ENCODE assay signal across 1 cellular context in the genomic region with DNA sequence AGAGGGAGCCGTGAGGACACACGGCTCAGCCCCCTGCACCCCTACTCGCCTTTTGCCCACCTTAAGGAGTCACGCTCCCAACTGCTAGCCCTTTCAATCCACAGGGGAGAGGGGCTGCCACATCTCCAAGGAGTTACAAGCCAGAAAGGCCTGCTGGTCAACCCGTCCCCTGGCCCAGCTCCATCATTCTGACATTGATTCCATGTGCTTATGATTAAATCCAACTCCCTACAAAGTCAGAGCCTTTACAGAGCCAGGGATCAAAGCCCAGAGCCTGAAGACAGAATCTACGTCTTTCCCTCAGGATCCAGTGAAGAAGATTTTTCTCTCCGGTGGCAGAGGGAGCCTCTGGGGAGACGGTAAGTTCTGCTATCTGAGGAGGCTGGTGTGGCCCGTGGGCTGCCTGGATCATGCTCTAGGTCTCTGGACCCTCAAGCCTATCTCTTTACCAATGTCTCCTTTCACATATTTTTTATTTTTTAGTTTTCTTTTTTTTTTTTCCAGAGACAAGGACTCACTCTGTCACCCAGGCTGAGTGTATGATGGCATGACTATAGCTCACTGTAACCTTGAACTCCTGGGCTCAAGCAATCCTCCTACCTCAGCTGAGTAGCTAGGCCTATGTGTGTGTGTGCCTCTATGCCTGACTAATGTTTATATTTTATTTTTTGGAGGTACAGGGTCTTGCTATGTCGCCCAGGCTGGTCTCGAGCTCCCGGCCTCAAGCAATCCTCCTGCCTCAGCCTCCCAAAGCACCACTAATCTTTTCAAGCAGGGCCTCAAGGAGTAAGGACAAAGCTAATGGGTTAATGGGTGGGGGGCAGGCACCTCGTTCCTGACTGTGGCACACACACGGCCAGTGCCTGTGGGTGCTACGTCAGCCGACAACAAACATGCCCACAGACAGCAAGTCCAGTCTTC.
TF ChIP-seq lines count a peak whose summit lies in the region.

No MANE protein-coding gene starts in this region.

TF ChIP-seq in GM12878, 131 proteins besides CTCF, POLR2A, EP300 and RAD21:
- TF ChIP-seq ZNF384 (IDR thresholded peaks at IDR 0.05; ENCODE audit: borderline replicate concordance, low read depth, low read length) (no peak), SKIL (IDR thresholded peaks at IDR 0.05; ENCODE audit: low read depth, poor library complexity, severe bottlenecking) (no peak), ATF7 (IDR thresholded peaks at IDR 0.05; ENCODE audit: low read depth) (no peak), BACH1 (IDR thresholded peaks at IDR 0.05; ENCODE audit: borderline replicate concordance) (no peak), KLF5 (IDR thresholded peaks at IDR 0.05; ENCODE audit: partially characterized antibody) (no peak)
